In the genomic region with DNA sequence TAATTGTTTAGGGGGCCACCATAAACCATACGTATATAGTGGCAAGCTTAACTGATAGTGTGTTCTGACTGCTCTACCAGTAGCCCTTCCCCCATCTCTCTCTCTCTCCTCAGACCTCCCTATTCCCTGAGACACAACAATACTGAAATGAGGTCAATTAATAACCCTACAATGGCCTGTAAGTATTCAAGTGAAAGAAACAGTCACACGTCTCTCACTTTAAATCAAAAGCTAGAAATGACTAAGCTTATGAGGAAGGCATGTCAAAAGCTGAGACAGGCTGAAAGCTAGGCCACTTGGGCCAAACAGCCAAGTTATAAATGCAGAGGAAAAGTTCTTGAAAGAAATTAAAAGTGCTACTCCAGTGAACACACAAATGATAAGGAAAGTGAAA, we compare ENCODE assay signal across 12 cellular contexts.
A peak's percentile ranks its signal among the peaks of the same experiment; 100 is the strongest.
DNase-seq lines count a peak whose midpoint lies in the region; ATAC-seq, FAIRE-seq and TF ChIP-seq lines count a peak whose summit lies in the region.
"Had no signal": no experiment of that assay in that cellular context is flagged by ENCODE, and none has a peak within 500 bp of the region (broad histone marks: within the 10 kb centered on the region; RNA-seq: fewer than 3 reads in every experiment).

No MANE protein-coding gene starts in this region.

- DNase-seq in GM12891 (ENCODE audit: insufficient read length, low spot score) = no peak
- no peak for DNase-seq in HK-2 (ENCODE audit: unreplicated experiment)
- no peak for DNase-seq in heart right ventricle
- DNase-seq in T-helper 9 cell = no peak
- no peak for DNase-seq in head of caudate nucleus
- DNase-seq: immature natural killer cell had no signal

- H4K20me1 ChIP-seq in KMS-11 (ENCODE audit: insufficient read depth) = no peaks in the 10 kb centered on the region
- H4K20me1 ChIP-seq: BLaER1 treated with 17β-estradiol and CSF1 and Interleukin-3, amounts not matched to agents 10 nM and 100 nM had no signal

- no peaks in the 10 kb centered on the region for H3K9me3 ChIP-seq in heart right ventricle
- H3K9me3 ChIP-seq: prostate gland had no signal

- H3K27ac ChIP-seq in KMS-11 (no peak overlapping the region), heart right ventricle (no peak overlapping the region)
- H3K27ac ChIP-seq: BLaER1 treated with 17β-estradiol and CSF1 and Interleukin-3, amounts not matched to agents 10 nM and 100 nM; prostate gland had no signal

- peak; percentile 79 for ATAC-seq in GM19351 (IDR thresholded peaks at IDR 0.05; ENCODE audit: unreplicated experiment)
- ATAC-seq in HG02870 (IDR thresholded peaks at IDR 0.05; ENCODE audit: unreplicated experiment) = peak; percentile 85
- no peak for ATAC-seq in heart right ventricle
- ATAC-seq: K562 had no signal

- 88 to 93% methylated on average over 2 of the region's 2 CpGs for WGBS in heart right ventricle, 2 donors

- no peaks in the 10 kb centered on the region for H3K36me3 ChIP-seq in KMS-11 (ENCODE audit: insufficient read depth)
- no peaks in the 10 kb centered on the region for H3K36me3 ChIP-seq in heart right ventricle
- H3K36me3 ChIP-seq: BLaER1 treated with 17β-estradiol and CSF1 and Interleukin-3, amounts not matched to agents 10 nM and 100 nM; prostate gland had no signal

- H3K4me3 ChIP-seq in KMS-11 (IDR thresholded peaks at IDR 0.05; ENCODE audit: insufficient read depth, low read depth, low read length) (no peak overlapping the region), heart right ventricle (no peak overlapping the region)
- H3K4me3 ChIP-seq: BLaER1 treated with 17β-estradiol and CSF1 and Interleukin-3, amounts not matched to agents 10 nM and 100 nM; K562; prostate gland had no signal

- intact Hi-C loops in heart right ventricle (cut with DNase I) (no loop called here), head of caudate nucleus (cut with DNase I) (no loop called here)

- H3K79me2 ChIP-seq in KMS-11 (ENCODE audit: insufficient read depth, low read depth) = no peaks in the 10 kb centered on the region

- TF ChIP-seq CTCF in KMS-11 (conservative IDR thresholded peaks at IDR 0.05; ENCODE audit: low read depth, low read length) (no peak), heart right ventricle (IDR thresholded peaks at IDR 0.05) (no peak)

- no peak overlapping the region for H2AFZ ChIP-seq in KMS-11 (ENCODE audit: low read depth)

- no peak overlapping the region for H3K9ac ChIP-seq in KMS-11
- H3K9ac ChIP-seq: BLaER1 treated with 17β-estradiol and CSF1 and Interleukin-3, amounts not matched to agents 10 nM and 100 nM had no signal

- no peak for TF ChIP-seq POLR2A in GM12891 (IDR thresholded peaks at IDR 0.05; ENCODE audit: low read depth, low read length)

- no peak for FAIRE-seq in GM12891 (lab: Jason Lieb, UNC)
- FAIRE-seq: K562 had no signal

- H3K4me1 ChIP-seq in KMS-11 (ENCODE audit: low read depth, poor library complexity, severe bottlenecking) (peaks cover 18% of the 10 kb centered on the region), heart right ventricle (peaks cover 0 to 16% (median 0%) of the 10 kb centered on the region in 9 donors)
- H3K4me1 ChIP-seq: BLaER1 treated with 17β-estradiol and CSF1 and Interleukin-3, amounts not matched to agents 10 nM and 100 nM; prostate gland had no signal

- H3K4me2 ChIP-seq in KMS-11 = peak overlapping the region; percentile 22
- H3K4me2 ChIP-seq: BLaER1 treated with 17β-estradiol and CSF1 and Interleukin-3, amounts not matched to agents 10 nM and 100 nM had no signal

- no peaks in the 10 kb centered on the region for H3K27me3 ChIP-seq in KMS-11 (ENCODE audit: insufficient read depth, low read depth)
- no peaks in the 10 kb centered on the region for H3K27me3 ChIP-seq in heart right ventricle
- H3K27me3 ChIP-seq: BLaER1 treated with 17β-estradiol and CSF1 and Interleukin-3, amounts not matched to agents 10 nM and 100 nM had no signal

TF ChIP-seq in GM12891, 5 proteins besides CTCF, POLR2A, EP300 and RAD21:
- TF ChIP-seq TAF1 (IDR thresholded peaks at IDR 0.05; ENCODE audit: low read depth, low read length) (no peak), PAX5 (IDR thresholded peaks at IDR 0.05; ENCODE audit: insufficient read depth, low read length, severe bottlenecking) (no peak), SPI1 (IDR thresholded peaks at IDR 0.05; ENCODE audit: low read depth, low read length) (0 out of 2 replicates have a peak, but pooled peaks have one; percentile 8), POU2F2 (IDR thresholded peaks at IDR 0.05; ENCODE audit: low read depth, low read length) (peak; percentile 31; the same call in 1 of the 2 replicates), POLR2AphosphoS5 (IDR thresholded peaks at IDR 0.05; ENCODE audit: low read depth, low read length) (no peak)

Comparison
In these comparisons a context has a peak if more than half of its experiments do, and no peak if none do; other contexts are left out.
1. ATAC-seq: peak in GM19351 (single experiment) and HG02870 (single experiment); none in heart right ventricle (0 of 8).